Comparison of ENCODE assay signal across 13 cellular contexts in the genomic region with DNA sequence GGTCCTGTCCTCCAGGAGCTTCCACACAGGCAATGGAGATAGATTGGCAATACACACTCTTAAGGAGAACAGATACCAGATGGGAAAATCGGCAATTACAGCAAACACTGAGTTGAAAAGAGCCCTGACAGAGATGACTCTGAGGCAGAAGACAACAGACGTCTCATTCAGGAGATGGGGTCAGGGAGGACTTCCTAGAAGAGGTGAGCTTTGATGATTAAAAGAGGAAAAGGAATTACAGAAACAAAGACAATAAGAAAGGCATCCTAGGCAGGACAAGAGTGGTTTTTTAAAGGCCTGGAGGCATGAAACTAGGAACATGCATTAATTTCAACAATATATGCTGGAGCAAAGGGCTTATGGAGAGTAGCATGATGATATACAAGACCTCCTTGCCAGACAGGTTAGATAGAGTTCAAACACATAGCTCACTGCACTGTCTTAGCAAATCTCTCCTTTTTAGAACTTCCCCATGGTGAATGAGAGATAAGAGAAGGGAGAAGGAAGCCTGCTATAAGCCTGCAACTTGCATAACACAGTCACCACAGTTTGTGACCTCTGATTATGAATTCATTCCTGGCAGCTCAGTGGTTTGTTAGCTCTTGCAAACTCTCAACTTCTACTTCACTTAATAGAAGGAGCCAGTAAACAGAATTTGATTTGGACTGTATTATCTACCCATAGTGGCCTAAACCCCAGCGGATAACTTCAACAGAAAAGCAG. TPM values are rescaled to one million over a fixed set of nuclear protein-coding genes. Genes with fewer than 3 reads are reported as not detected.
DNase-seq lines count a peak whose midpoint lies in the region; ATAC-seq and TF ChIP-seq lines count a peak whose summit lies in the region.
"Had no signal": no experiment of that assay in that cellular context is flagged by ENCODE, and none has a peak within 500 bp of the region (broad histone marks: within the 10 kb centered on the region; RNA-seq: fewer than 3 reads in every experiment).

No MANE protein-coding gene starts in this region.

- no peak for TF ChIP-seq EP300 in upper lobe of left lung (IDR thresholded peaks at IDR 0.05)

- TF ChIP-seq CTCF in right atrium auricular region (IDR thresholded peaks at IDR 0.05), result no peak
- TF ChIP-seq CTCF in brain microvascular endothelial cell (IDR thresholded peaks at IDR 0.05; ENCODE audit: low read depth, low read length, missing control alignments), result no peak
- TF ChIP-seq CTCF in left lung (IDR thresholded peaks at IDR 0.05), result no peak
- TF ChIP-seq CTCF in upper lobe of left lung (IDR thresholded peaks at IDR 0.05), result no peak

- WGBS in upper lobe of left lung, 2 donors, result 41 to 49% methylated on average over 3 of the region's 3 CpGs

- peak; percentile 60 for ATAC-seq in Right ventricle myocardium inferior
- ATAC-seq in left lung, result peak; percentile 74
- peak; percentile 64 to 70 for ATAC-seq in upper lobe of left lung (ENCODE audit: low FRiP score in 2 of 2)
- no peak for ATAC-seq in HG03280 (IDR thresholded peaks at IDR 0.05; ENCODE audit: unreplicated experiment)
- no peak for ATAC-seq in HG03469 (IDR thresholded peaks at IDR 0.05; ENCODE audit: unreplicated experiment)

- in situ Hi-C loops in brain microvascular endothelial cell (cut with HindIII; ENCODE audit: low pct_ligation_motif_present, low sequenced_read_pairs), result no loop called here

- H3K4me3 ChIP-seq in right atrium auricular region, result no peak overlapping the region
- no peak overlapping the region for H3K4me3 ChIP-seq in brain microvascular endothelial cell (ENCODE audit: low read depth, low read length)
- H3K4me3 ChIP-seq in left lung, result no peak overlapping the region
- H3K4me3 ChIP-seq in upper lobe of left lung, result no peak overlapping the region
- H3K4me3 ChIP-seq: colonic mucosa had no signal

- peak overlapping the region in 1 of 2 donors; percentile 35 for H3K27ac ChIP-seq in right atrium auricular region
- H3K27ac ChIP-seq in brain microvascular endothelial cell, result peak overlapping the region; percentile 35
- peak overlapping the region; percentile 41 to 79 for H3K27ac ChIP-seq in left lung
- peak overlapping the region; percentile 53 to 76 (median 65) for H3K27ac ChIP-seq in upper lobe of left lung
- H3K27ac ChIP-seq: colonic mucosa had no signal

- intact Hi-C loops in Right ventricle myocardium inferior (cut with DNase I) (loop anchor here (2.0 kb wide), 1 partner anchor 27 kb away; no protein-coding TSS in a partner anchor), left lung (cut with DNase I) (no loop called here)

- H3K36me3 ChIP-seq in right atrium auricular region, result no peaks in the 10 kb centered on the region
- no peaks in the 10 kb centered on the region for H3K36me3 ChIP-seq in brain microvascular endothelial cell (replicated peaks)
- H3K36me3 ChIP-seq in left lung, result no peaks in the 10 kb centered on the region
- H3K36me3 ChIP-seq in upper lobe of left lung, result no peaks in the 10 kb centered on the region
- H3K36me3 ChIP-seq: colonic mucosa had no signal

- H3K9me3 ChIP-seq in right atrium auricular region (no peaks in the 10 kb centered on the region), left lung (no peaks in the 10 kb centered on the region), upper lobe of left lung (no peaks in the 10 kb centered on the region)
- H3K9me3 ChIP-seq: colonic mucosa had no signal

- DNase-seq in Right ventricle myocardium inferior (ENCODE audit: missing footprints) (no peak), right atrium auricular region (ENCODE audit: low spot score) (no peak), brain microvascular endothelial cell (peak; percentile 72), left lung (no peak), upper lobe of left lung (peak in 1 of 2 donors; percentile 38), cerebellar nuclear complex (lab: John Stamatoyannopoulos, UW) (no peak)
- DNase-seq: activated CD4-positive, CD25-positive, alpha-beta regulatory T cell treated with anti-CD3 and anti-CD28 coated beads, Interleukin-2, amount 50 U/mL, for 72 hours; colonic mucosa; naive B cell; NCI-H2029 treated with DMSO at 0.1 percent for 48 hours; RPMI8226 had no signal

- no peak for TF ChIP-seq POLR2A in upper lobe of left lung (IDR thresholded peaks at IDR 0.05)

- H3K4me1 ChIP-seq in right atrium auricular region (peaks cover 0 to 45% of the 10 kb centered on the region in 2 donors), left lung (peaks cover 27 to 46% of the 10 kb centered on the region in 2 donors), upper lobe of left lung (peaks cover 39 to 50% (median 44%) of the 10 kb centered on the region in 4 donors)
- H3K4me1 ChIP-seq: colonic mucosa had no signal

- H3K27me3 ChIP-seq in right atrium auricular region, result no peaks in the 10 kb centered on the region
- H3K27me3 ChIP-seq in brain microvascular endothelial cell (replicated peaks), result no peaks in the 10 kb centered on the region
- H3K27me3 ChIP-seq in left lung, result no peaks in the 10 kb centered on the region
- H3K27me3 ChIP-seq in upper lobe of left lung, result no peaks in the 10 kb centered on the region
- H3K27me3 ChIP-seq: colonic mucosa had no signal

RNA-seq across cellular contexts. Expression of a gene that starts 48.5 kb away (rescaled TPM):
- total RNA-seq in Right ventricle myocardium inferior (46.2 TPM), right atrium auricular region (10 to 100 TPM; 32.7 to 41.3 TPM), left lung (10 to 100 TPM; 67.9 to 71.7 TPM), upper lobe of left lung (10 to 100 TPM; 30.2 to 83.8 (median 51.2) TPM)

Comparison
In these comparisons a context has a peak if more than half of its experiments do, and no peak if none do; other contexts are left out.
1. ATAC-seq: peak in Right ventricle myocardium inferior (single experiment), left lung (single experiment) and upper lobe of left lung (2 of 2); none in HG03280 (single experiment) and HG03469 (single experiment).